Comparison of ENCODE assay signal across 21 cellular contexts in genomic region chr11:91850533-91851305, GRCh38.
"Had no signal": no experiment of that assay in that cellular context is flagged by ENCODE, and none has a peak within 500 bp of the region (broad histone marks: within the 10 kb centered on the region; RNA-seq: fewer than 3 reads in every experiment).

No MANE protein-coding gene starts in this region.

- H3K4me3 ChIP-seq: body of pancreas, colonic mucosa, right atrium auricular region, tibial artery, uterus had no signal

- H3K9me3 ChIP-seq: body of pancreas, colonic mucosa, neutrophil, right atrium auricular region, tibial artery, uterus had no signal

- H3K36me3 Mint-ChIP-seq: activated naive CD4-positive, alpha-beta T cell treated with anti-CD3 and anti-CD28 coated beads, Interleukin-2, amount 50 U/mL, for 72 hours; mesothelial cell of epicardium had no signal

- H3K27ac Mint-ChIP-seq: activated CD4-positive, alpha-beta T cell treated with anti-CD3 and anti-CD28 coated beads for 36 hours; activated CD8-positive, alpha-beta T cell treated with anti-CD3 and anti-CD28 coated beads for 36 hours; activated naive CD4-positive, alpha-beta T cell treated with anti-CD3 and anti-CD28 coated beads, Interleukin-2, amount 50 U/mL, for 72 hours; immature natural killer cell; mesothelial cell of epicardium had no signal

- ATAC-seq: activated CD4-positive, alpha-beta T cell treated with anti-CD3 and anti-CD28 coated beads for 36 hours; activated CD8-positive, alpha-beta T cell treated with anti-CD3 and anti-CD28 coated beads for 36 hours; activated naive CD4-positive, alpha-beta T cell treated with anti-CD3 and anti-CD28 coated beads, Interleukin-2, amount 50 U/mL, for 72 hours; activated T-cell treated with anti-CD3 and anti-CD28 coated beads, Interleukin-2, amount 50 U/mL, for 4 hours; body of pancreas had no signal

- H3K27me3 ChIP-seq: body of pancreas, colonic mucosa, neutrophil, right atrium auricular region, tibial artery, uterus had no signal

- H3K27me3 Mint-ChIP-seq: activated CD4-positive, alpha-beta T cell treated with anti-CD3 and anti-CD28 coated beads for 36 hours; activated CD8-positive, alpha-beta T cell treated with anti-CD3 and anti-CD28 coated beads for 36 hours had no signal

- H3K27ac ChIP-seq: body of pancreas, colonic mucosa, neutrophil, right atrium auricular region, tibial artery, uterus, VCaP had no signal

- H3K9me3 Mint-ChIP-seq: mesothelial cell of epicardium had no signal

- DNase-seq: activated CD4-positive, alpha-beta T cell treated with anti-CD3 and anti-CD28 coated beads for 36 hours; activated CD8-positive, alpha-beta T cell treated with anti-CD3 and anti-CD28 coated beads for 36 hours; activated effector memory CD4-positive, alpha-beta T cell treated with anti-CD3 and anti-CD28 coated beads, Interleukin-2, amount 50 U/mL, for 16 hours; activated T-cell treated with anti-CD3 and anti-CD28 coated beads, Interleukin-2, amount 50 U/mL, for 4 hours; amniotic stem cell; body of pancreas; colonic mucosa; foreskin fibroblast; immature natural killer cell; stimulated activated CD4-positive, alpha-beta T cell treated with anti-CD3 and anti-CD28 coated beads, Interleukin-15, amount 100 ng/mL, for 24 hours; stimulated activated CD4-positive, alpha-beta T cell treated with anti-CD3 and anti-CD28 coated beads, Interleukin-4, amount 100 ng/mL, for 24 hours; stimulated activated naive CD4-positive, alpha-beta T cell; T-helper 1 cell; tibial artery; uterus had no signal

- H3K4me1 ChIP-seq: body of pancreas, colonic mucosa, right atrium auricular region, tibial artery, uterus had no signal

- H3K4me3 Mint-ChIP-seq: activated CD4-positive, alpha-beta T cell treated with anti-CD3 and anti-CD28 coated beads for 36 hours; activated CD8-positive, alpha-beta T cell treated with anti-CD3 and anti-CD28 coated beads for 36 hours; activated T-cell treated with anti-CD3 and anti-CD28 coated beads, Interleukin-2, amount 50 U/mL, for 4 hours; immature natural killer cell; mesothelial cell of epicardium had no signal

- FAIRE-seq: endothelial cell of umbilical vein had no signal

- H3K36me3 ChIP-seq: colonic mucosa, neutrophil, right atrium auricular region, tibial artery, uterus had no signal

- H3K4me1 Mint-ChIP-seq: activated CD4-positive, alpha-beta T cell treated with anti-CD3 and anti-CD28 coated beads for 36 hours; immature natural killer cell had no signal
